In the genomic region with DNA sequence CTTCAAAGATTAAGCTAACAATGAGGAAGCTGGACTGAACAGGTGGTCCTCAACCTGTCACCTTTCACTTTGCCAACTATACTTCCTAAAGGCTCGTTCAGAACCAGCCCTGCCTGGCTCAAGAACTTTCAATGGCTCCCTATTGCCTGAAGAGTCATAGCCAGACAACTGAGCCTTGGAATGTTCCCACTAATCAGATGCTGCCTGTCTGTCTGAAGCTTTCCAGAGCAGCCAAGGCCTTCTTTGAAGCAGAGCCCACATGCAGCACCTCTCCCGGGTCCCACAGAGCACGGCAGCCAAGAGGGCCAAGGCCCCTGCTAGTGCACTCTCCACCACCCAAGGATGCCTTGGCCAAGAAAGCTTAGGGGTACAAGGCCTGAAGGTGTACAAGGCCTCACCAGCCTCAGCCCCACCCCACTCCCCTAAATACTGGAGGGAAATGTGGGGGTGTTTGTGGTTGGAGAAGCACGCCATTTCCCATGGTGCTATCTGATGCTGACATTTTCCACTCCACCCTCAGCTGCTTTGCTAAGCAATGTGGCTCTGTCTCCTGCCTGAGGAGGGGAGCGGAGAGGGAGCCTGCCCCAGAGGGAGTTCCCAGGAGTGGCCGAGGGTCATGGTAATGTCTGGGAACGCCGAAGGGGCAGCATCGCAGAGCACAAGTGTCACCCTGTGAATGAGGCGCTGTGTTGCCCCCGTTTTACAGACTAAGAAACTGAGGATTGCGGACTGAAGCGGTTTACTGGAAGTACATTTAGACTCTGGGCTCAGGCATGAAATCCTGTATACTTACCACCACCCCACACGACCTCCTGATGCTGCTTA, we compare ENCODE assay signal across 1 cellular context.
TF ChIP-seq lines count a peak whose summit lies in the region.

No MANE protein-coding gene starts in this region.

TF ChIP-seq in K562, 482 proteins besides CTCF, POLR2A, EP300 and RAD21 (continued from another document and continues in another):
- TF ChIP-seq, protein P1, sequence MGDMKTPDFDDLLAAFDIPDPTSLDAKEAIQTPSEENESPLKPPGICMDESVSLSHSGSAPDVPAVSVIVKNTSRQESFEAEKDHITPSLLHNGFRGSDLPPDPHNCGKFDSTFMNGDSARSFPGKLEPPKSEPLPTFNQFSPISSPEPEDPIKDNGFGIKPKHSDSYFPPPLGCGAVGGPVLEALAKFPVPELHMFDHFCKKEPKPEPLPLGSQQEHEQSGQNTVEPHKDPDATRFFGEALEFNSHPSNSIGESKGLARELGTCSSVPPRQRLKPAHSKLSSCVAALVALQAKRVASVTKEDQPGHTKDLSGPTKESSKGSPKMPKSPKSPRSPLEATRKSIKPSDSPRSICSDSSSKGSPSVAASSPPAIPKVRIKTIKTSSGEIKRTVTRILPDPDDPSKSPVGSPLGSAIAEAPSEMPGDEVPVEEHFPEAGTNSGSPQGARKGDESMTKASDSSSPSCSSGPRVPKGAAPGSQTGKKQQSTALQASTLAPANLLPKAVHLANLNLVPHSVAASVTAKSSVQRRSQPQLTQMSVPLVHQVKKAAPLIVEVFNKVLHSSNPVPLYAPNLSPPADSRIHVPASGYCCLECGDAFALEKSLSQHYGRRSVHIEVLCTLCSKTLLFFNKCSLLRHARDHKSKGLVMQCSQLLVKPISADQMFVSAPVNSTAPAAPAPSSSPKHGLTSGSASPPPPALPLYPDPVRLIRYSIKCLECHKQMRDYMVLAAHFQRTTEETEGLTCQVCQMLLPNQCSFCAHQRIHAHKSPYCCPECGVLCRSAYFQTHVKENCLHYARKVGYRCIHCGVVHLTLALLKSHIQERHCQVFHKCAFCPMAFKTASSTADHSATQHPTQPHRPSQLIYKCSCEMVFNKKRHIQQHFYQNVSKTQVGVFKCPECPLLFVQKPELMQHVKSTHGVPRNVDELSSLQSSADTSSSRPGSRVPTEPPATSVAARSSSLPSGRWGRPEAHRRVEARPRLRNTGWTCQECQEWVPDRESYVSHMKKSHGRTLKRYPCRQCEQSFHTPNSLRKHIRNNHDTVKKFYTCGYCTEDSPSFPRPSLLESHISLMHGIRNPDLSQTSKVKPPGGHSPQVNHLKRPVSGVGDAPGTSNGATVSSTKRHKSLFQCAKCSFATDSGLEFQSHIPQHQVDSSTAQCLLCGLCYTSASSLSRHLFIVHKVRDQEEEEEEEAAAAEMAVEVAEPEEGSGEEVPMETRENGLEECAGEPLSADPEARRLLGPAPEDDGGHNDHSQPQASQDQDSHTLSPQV (IDR thresholded peaks at IDR 0.05), result peak; percentile 96
- peak; percentile 67; the same call in 1 of the 2 replicates for TF ChIP-seq E2F3 (CRISPR knock-in tag; IDR thresholded peaks at IDR 0.05)
- TF ChIP-seq MEIS2 (IDR thresholded peaks at IDR 0.05; ENCODE audit: partially characterized antibody), result no peak
- peak; percentile 79; the same call in 1 of the 2 replicates for TF ChIP-seq HMG20B (CRISPR knock-in tag; IDR thresholded peaks at IDR 0.05)
- TF ChIP-seq ERF (CRISPR knock-in tag; IDR thresholded peaks at IDR 0.05), result peak; percentile 52; the same call in 1 of the 2 replicates
- TF ChIP-seq, protein P2, sequence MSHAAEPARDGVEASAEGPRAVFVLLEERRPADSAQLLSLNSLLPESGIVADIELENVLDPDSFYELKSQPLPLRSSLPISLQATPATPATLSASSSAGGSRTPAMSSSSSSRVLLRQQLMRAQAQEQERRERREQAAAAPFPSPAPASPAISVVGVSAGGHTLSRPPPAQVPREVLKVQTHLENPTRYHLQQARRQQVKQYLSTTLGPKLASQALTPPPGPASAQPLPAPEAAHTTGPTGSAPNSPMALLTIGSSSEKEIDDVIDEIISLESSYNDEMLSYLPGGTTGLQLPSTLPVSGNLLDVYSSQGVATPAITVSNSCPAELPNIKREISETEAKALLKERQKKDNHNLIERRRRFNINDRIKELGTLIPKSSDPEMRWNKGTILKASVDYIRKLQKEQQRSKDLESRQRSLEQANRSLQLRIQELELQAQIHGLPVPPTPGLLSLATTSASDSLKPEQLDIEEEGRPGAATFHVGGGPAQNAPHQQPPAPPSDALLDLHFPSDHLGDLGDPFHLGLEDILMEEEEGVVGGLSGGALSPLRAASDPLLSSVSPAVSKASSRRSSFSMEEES (CRISPR knock-in tag; IDR thresholded peaks at IDR 0.05), result no peak; the same call in 1 of the 2 replicates
- TF ChIP-seq STAT5A (IDR thresholded peaks at IDR 0.05; ENCODE audit: borderline replicate concordance, low read length), result no peak
- TF ChIP-seq ZNF165 (CRISPR knock-in tag; IDR thresholded peaks at IDR 0.05; ENCODE audit: borderline replicate concordance), result no peak
- TF ChIP-seq, protein P3, sequence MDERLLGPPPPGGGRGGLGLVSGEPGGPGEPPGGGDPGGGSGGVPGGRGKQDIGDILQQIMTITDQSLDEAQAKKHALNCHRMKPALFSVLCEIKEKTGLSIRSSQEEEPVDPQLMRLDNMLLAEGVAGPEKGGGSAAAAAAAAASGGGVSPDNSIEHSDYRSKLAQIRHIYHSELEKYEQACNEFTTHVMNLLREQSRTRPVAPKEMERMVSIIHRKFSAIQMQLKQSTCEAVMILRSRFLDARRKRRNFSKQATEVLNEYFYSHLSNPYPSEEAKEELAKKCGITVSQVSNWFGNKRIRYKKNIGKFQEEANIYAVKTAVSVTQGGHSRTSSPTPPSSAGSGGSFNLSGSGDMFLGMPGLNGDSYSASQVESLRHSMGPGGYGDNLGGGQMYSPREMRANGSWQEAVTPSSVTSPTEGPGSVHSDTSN (CRISPR knock-in tag; IDR thresholded peaks at IDR 0.05; ENCODE audit: low read depth), result no peak
- TF ChIP-seq, protein P3 (tag; conservative IDR thresholded peaks at IDR 0.05; ENCODE audit: low read depth), result no peak
- TF ChIP-seq TCF7L2 (IDR thresholded peaks at IDR 0.05; ENCODE audit: low read depth, low read length), result no peak
- TF ChIP-seq, protein P4, sequence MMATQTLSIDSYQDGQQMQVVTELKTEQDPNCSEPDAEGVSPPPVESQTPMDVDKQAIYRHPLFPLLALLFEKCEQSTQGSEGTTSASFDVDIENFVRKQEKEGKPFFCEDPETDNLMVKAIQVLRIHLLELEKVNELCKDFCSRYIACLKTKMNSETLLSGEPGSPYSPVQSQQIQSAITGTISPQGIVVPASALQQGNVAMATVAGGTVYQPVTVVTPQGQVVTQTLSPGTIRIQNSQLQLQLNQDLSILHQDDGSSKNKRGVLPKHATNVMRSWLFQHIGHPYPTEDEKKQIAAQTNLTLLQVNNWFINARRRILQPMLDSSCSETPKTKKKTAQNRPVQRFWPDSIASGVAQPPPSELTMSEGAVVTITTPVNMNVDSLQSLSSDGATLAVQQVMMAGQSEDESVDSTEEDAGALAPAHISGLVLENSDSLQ (IDR thresholded peaks at IDR 0.05), result no peak; the same call in 1 of the 2 replicates
- TF ChIP-seq, protein P5, sequence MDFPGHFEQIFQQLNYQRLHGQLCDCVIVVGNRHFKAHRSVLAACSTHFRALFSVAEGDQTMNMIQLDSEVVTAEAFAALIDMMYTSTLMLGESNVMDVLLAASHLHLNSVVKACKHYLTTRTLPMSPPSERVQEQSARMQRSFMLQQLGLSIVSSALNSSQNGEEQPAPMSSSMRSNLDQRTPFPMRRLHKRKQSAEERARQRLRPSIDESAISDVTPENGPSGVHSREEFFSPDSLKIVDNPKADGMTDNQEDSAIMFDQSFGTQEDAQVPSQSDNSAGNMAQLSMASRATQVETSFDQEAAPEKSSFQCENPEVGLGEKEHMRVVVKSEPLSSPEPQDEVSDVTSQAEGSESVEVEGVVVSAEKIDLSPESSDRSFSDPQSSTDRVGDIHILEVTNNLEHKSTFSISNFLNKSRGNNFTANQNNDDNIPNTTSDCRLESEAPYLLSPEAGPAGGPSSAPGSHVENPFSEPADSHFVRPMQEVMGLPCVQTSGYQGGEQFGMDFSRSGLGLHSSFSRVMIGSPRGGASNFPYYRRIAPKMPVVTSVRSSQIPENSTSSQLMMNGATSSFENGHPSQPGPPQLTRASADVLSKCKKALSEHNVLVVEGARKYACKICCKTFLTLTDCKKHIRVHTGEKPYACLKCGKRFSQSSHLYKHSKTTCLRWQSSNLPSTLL (IDR thresholded peaks at IDR 0.05), result no peak
- TF ChIP-seq, protein P6, sequence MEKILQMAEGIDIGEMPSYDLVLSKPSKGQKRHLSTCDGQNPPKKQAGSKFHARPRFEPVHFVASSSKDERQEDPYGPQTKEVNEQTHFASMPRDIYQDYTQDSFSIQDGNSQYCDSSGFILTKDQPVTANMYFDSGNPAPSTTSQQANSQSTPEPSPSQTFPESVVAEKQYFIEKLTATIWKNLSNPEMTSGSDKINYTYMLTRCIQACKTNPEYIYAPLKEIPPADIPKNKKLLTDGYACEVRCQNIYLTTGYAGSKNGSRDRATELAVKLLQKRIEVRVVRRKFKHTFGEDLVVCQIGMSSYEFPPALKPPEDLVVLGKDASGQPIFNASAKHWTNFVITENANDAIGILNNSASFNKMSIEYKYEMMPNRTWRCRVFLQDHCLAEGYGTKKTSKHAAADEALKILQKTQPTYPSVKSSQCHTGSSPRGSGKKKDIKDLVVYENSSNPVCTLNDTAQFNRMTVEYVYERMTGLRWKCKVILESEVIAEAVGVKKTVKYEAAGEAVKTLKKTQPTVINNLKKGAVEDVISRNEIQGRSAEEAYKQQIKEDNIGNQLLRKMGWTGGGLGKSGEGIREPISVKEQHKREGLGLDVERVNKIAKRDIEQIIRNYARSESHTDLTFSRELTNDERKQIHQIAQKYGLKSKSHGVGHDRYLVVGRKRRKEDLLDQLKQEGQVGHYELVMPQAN (IDR thresholded peaks at IDR 0.05; ENCODE audit: borderline replicate concordance), result 0 out of 2 replicates have a peak, but pooled peaks have one; percentile 22
- TF ChIP-seq CBX1 (IDR thresholded peaks at IDR 0.05; ENCODE audit: low read depth), result peak; percentile 87; the same call in 1 of the 2 replicates
- 0 out of 2 replicates have a peak, but pooled peaks have one; percentile 9 for TF ChIP-seq ZNF41 (CRISPR knock-in tag; conservative IDR thresholded peaks at IDR 0.05)
- TF ChIP-seq ZNF175 (CRISPR knock-in tag; IDR thresholded peaks at IDR 0.05; ENCODE audit: low read depth), result no peak
- TF ChIP-seq ZNF561 (CRISPR knock-in tag; conservative IDR thresholded peaks at IDR 0.05), result no peak
- no peak for TF ChIP-seq XRCC3 (IDR thresholded peaks at IDR 0.05)
- no peak for TF ChIP-seq PCBP2 (IDR thresholded peaks at IDR 0.05; ENCODE audit: low read depth, low read length, poor library complexity, severe bottlenecking)
- TF ChIP-seq U2AF2 (optimal IDR thresholded peaks at IDR 0.05; ENCODE audit: low read depth, low read length), result no peak
- TF ChIP-seq ZNF778 (CRISPR knock-in tag; IDR thresholded peaks at IDR 0.05), result no peak
- TF ChIP-seq, protein P7, sequence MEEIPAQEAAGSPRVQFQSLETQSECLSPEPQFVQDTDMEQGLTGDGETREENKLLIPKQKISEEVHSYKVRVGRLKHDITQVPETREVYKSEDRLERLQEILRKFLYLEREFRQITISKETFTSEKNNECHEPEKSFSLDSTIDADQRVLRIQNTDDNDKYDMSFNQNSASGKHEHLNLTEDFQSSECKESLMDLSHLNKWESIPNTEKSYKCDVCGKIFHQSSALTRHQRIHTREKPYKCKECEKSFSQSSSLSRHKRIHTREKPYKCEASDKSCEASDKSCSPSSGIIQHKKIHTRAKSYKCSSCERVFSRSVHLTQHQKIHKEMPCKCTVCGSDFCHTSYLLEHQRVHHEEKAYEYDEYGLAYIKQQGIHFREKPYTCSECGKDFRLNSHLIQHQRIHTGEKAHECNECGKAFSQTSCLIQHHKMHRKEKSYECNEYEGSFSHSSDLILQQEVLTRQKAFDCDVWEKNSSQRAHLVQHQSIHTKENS (CRISPR knock-in tag; IDR thresholded peaks at IDR 0.05), result no peak
- no peak for TF ChIP-seq EWSR1 (IDR thresholded peaks at IDR 0.05; ENCODE audit: borderline replicate concordance, low read depth, partially characterized antibody)
- TF ChIP-seq MTA1 (IDR thresholded peaks at IDR 0.05; ENCODE audit: borderline replicate concordance), result no peak
- no peak for TF ChIP-seq POU5F1 (IDR thresholded peaks at IDR 0.05; ENCODE audit: borderline replicate concordance, low read depth, low read length, partially characterized antibody)
- no peak for TF ChIP-seq SIN3B (IDR thresholded peaks at IDR 0.05; ENCODE audit: low read depth)
- no peak for TF ChIP-seq ZC3H8 (IDR thresholded peaks at IDR 0.05)
- TF ChIP-seq BDP1 (IDR thresholded peaks at IDR 0.05; ENCODE audit: insufficient read depth, insufficient read length), result no peak
- TF ChIP-seq, protein P8, sequence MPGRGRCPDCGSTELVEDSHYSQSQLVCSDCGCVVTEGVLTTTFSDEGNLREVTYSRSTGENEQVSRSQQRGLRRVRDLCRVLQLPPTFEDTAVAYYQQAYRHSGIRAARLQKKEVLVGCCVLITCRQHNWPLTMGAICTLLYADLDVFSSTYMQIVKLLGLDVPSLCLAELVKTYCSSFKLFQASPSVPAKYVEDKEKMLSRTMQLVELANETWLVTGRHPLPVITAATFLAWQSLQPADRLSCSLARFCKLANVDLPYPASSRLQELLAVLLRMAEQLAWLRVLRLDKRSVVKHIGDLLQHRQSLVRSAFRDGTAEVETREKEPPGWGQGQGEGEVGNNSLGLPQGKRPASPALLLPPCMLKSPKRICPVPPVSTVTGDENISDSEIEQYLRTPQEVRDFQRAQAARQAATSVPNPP (IDR thresholded peaks at IDR 0.05; ENCODE audit: borderline replicate concordance, insufficient read depth, insufficient read length), result no peak
- TF ChIP-seq RBFOX2 (IDR thresholded peaks at IDR 0.05; ENCODE audit: low read depth, low read length), result peak; percentile 42; the same call in 1 of the 2 replicates
- TF ChIP-seq FOS (IDR thresholded peaks at IDR 0.05; ENCODE audit: extremely low read depth, insufficient read length), result no peak
- peak; percentile 2 for TF ChIP-seq ZFX (CRISPR knock-in tag; IDR thresholded peaks at IDR 0.05)
- TF ChIP-seq LEF1 (IDR thresholded peaks at IDR 0.05), result no peak
- TF ChIP-seq SREBF2 (CRISPR knock-in tag; IDR thresholded peaks at IDR 0.05), result no peak
- TF ChIP-seq, protein P9, sequence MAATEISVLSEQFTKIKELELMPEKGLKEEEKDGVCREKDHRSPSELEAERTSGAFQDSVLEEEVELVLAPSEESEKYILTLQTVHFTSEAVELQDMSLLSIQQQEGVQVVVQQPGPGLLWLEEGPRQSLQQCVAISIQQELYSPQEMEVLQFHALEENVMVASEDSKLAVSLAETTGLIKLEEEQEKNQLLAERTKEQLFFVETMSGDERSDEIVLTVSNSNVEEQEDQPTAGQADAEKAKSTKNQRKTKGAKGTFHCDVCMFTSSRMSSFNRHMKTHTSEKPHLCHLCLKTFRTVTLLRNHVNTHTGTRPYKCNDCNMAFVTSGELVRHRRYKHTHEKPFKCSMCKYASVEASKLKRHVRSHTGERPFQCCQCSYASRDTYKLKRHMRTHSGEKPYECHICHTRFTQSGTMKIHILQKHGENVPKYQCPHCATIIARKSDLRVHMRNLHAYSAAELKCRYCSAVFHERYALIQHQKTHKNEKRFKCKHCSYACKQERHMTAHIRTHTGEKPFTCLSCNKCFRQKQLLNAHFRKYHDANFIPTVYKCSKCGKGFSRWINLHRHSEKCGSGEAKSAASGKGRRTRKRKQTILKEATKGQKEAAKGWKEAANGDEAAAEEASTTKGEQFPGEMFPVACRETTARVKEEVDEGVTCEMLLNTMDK (IDR thresholded peaks at IDR 0.05; ENCODE audit: borderline replicate concordance, insufficient read depth, low read depth, low read length, poor library complexity, severe bottlenecking), result no peak
